In the genomic region with DNA sequence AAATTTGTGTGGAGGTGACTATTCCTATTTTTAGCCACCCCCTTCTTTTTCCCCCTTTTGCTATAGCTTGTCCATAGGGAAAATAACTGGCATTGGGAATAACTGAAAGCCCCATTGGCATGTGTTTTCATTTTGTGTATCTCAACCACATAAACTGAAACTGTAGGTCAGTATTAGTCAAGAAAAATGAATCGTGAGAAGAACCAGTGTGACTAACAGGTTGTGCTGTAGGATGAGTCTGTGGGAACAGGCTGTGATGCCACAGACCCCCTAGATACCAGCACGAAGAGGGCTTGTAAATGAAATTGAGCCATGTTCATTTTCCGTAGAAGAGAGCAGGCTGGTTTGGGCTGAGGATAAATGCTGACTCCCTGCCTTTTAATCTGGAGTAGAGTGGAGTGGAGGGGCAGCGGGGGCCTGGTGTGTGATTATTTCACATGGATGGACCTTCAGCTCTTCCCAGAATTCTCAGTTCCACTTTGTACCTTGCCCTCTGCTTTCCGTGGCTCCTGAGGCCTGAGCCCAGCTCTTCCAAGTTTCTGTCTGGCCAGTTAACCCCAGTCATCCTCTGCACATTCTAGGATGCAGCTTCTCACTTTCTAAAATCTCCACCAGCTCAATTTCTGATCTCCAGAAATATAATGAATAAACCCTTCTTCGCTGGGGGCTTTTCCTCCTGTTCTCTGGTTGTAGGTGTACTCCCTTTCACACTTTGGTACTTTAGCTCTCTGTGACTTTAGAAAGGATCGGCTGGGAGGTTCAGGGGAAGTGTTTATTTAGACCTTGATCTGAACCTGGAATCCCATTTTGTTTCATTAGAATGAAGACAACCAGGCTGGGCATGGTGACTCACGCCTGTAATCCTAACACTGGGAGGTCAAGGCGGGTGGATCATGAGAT, we compare ENCODE assay signal across 14 cellular contexts.
"Had no signal": no experiment of that assay in that cellular context is flagged by ENCODE, and none has a peak within 500 bp of the region (broad histone marks: within the 10 kb centered on the region; RNA-seq: fewer than 3 reads in every experiment).

No MANE protein-coding gene starts in this region.

- H3K27ac Mint-ChIP-seq: activated CD4-positive, alpha-beta T cell treated with anti-CD3 and anti-CD28 coated beads, Interleukin-2, amount 10 ng/mL, durations not matched to agents 24 days and 14 days; activated naive CD8-positive, alpha-beta T cell treated with anti-CD3 and anti-CD28 coated beads, Interleukin-2, amount 10 ng/mL, durations not matched to agents 7 days and 5 days; activated T-helper 1 cell treated with anti-CD3 and anti-CD28 coated beads, Interleukin-12 subunit alpha, Interleukin-12 subunit beta, Interleukin-2, Interleukin-4 antibody, amounts not matched to agents 30 ng/mL and 10 ng/mL and 1 ng/mL, durations not matched to agents 14 hours and 24 hours and 36 hours; mesothelial cell of epicardium had no signal

- H3K4me3 ChIP-seq: psoas muscle, SJSA1, spleen, stomach, testis had no signal

- H3K27me3 ChIP-seq: SJSA1, spleen, stomach, testis had no signal

- H3K9me3 ChIP-seq: psoas muscle, SJSA1, stomach, testis had no signal

- H3K27me3 Mint-ChIP-seq: activated CD4-positive, alpha-beta T cell treated with anti-CD3 and anti-CD28 coated beads, Interleukin-2, amount 10 ng/mL, durations not matched to agents 24 days and 14 days; activated naive CD8-positive, alpha-beta T cell treated with anti-CD3 and anti-CD28 coated beads, Interleukin-2, amount 10 ng/mL, durations not matched to agents 7 days and 5 days had no signal

- DNase-seq: activated CD4-positive, alpha-beta T cell treated with anti-CD3 and anti-CD28 coated beads, Interleukin-2, amount 10 ng/mL, durations not matched to agents 24 days and 14 days; activated CD4-positive, CD25-positive, alpha-beta regulatory T cell; activated naive CD8-positive, alpha-beta T cell treated with anti-CD3 and anti-CD28 coated beads, Interleukin-2, amount 10 ng/mL, durations not matched to agents 7 days and 5 days; aorta; dermis blood vessel endothelial cell; psoas muscle; spleen; stimulated activated CD4-positive, alpha-beta T cell treated with anti-CD3 and anti-CD28 coated beads, Interleukin-1b, Interleukin-23, amount 100 ng/mL, for 48 hours; stomach; testis had no signal

- H3K4me3 Mint-ChIP-seq: activated CD4-positive, alpha-beta T cell treated with anti-CD3 and anti-CD28 coated beads, Interleukin-2, amount 10 ng/mL, durations not matched to agents 24 days and 14 days; activated naive CD8-positive, alpha-beta T cell treated with anti-CD3 and anti-CD28 coated beads, Interleukin-2, amount 10 ng/mL, durations not matched to agents 7 days and 5 days; activated T-helper 1 cell treated with anti-CD3 and anti-CD28 coated beads, Interleukin-12 subunit alpha, Interleukin-12 subunit beta, Interleukin-2, Interleukin-4 antibody, amounts not matched to agents 30 ng/mL and 10 ng/mL and 1 ng/mL, durations not matched to agents 14 hours and 24 hours and 36 hours; mesothelial cell of epicardium had no signal

- H3K9me3 Mint-ChIP-seq: activated CD4-positive, alpha-beta T cell treated with anti-CD3 and anti-CD28 coated beads, Interleukin-2, amount 10 ng/mL, durations not matched to agents 24 days and 14 days had no signal

- H3K4me1 ChIP-seq: psoas muscle, SJSA1, spleen, stomach had no signal

- H3K27ac ChIP-seq: psoas muscle, SJSA1, spleen, stomach, testis had no signal

- ATAC-seq: psoas muscle, sciatic nerve had no signal
